Comparison of ENCODE assay signal across 8 cellular contexts in the genomic region with DNA sequence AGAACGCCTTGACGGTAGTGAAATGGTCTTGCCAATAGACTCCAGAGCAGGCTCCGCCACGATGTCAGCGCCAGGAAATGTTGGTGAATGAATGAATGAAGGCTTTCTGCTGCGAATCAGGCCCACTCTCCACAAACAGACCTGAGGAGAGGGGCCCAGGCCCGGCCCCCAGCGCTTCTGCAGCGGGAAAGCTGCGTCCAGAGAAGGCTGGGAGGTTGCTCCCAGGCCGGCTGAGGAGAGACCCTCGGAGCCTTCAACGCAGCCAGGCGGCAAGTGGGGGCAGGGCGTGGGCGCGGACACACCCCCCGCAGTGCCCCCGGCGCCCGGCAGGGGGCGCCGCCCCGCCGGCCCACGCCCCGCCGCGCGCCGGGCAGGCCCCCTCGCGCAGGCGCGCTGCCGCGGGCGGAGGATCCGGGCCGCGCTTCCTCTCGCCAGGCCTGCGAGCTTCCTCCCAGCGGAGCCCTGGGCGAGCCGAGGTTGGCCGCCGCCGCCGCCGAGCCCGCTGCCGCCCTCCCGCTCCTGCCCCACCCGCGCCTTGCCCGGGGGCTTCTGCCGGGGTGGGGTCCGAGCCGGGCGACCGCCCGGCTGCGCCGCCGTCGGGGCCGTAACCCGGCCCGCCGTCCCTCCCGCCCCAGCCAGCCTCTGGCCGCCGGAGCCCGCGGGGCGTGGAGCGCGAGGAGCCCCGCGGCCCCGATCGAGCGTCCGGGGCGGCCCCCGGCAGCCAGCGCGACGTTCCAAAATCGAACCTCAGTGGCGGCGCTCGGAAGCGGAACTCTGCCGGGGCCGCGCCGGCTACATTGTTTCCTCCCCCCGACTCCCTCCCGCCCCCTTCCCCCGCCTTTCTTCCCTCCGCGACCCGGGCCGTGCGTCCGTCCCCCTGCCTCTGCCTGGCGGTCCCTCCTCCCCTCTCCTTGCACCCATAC. TPM values are rescaled to one million over a fixed set of nuclear protein-coding genes. Genes with fewer than 3 reads are reported as not detected.
A peak's percentile ranks its signal among the peaks of the same experiment; 100 is the strongest.
DNase-seq lines count a peak whose midpoint lies in the region; ATAC-seq and TF ChIP-seq lines count a peak whose summit lies in the region.

TSS of gene CSK (plus strand) at position 408 of the 923 bp plus-strand sequence. CDS start 16,218 bp downstream, outside the sequence.

- H3K4me1 ChIP-seq in CD4-positive, CD25-positive, alpha-beta regulatory T cell (ENCODE audit: control insufficient read depth, insufficient read depth, low read length, poor library complexity, severe bottlenecking): peaks cover 90% of the 10 kb centered on the region

- ATAC-seq in CD4-positive, CD25-positive, alpha-beta regulatory T cell (ENCODE audit: low read depth in 2 of 2): peak; percentile 62 to 63
- ATAC-seq in GM19397 (IDR thresholded peaks at IDR 0.05; ENCODE audit: unreplicated experiment): peak; percentile 51
- peak; percentile 45 to 63 for ATAC-seq in left cardiac atrium

- TF ChIP-seq CTCF in progenitor cell of endocrine pancreas (IDR thresholded peaks at IDR 0.05; ENCODE audit: unreplicated experiment): peak; percentile 63

- peaks cover 8% of the 10 kb centered on the region for H3K27me3 Mint-ChIP-seq in CD4-positive, CD25-positive, alpha-beta regulatory T cell
- peaks cover 10% of the 10 kb centered on the region for H3K27me3 Mint-ChIP-seq in progenitor cell of endocrine pancreas

- no peaks in the 10 kb centered on the region for H3K9me3 ChIP-seq in CD4-positive, CD25-positive, alpha-beta regulatory T cell (ENCODE audit: control insufficient read depth in 2 of 2, low read length in 2 of 2)

- peak within 1 kb of the TSS; percentile 97 to 100 (median 99) for H3K27ac Mint-ChIP-seq in CD4-positive, CD25-positive, alpha-beta regulatory T cell
- peak within 1 kb of the TSS; percentile 83 for H3K27ac Mint-ChIP-seq in progenitor cell of endocrine pancreas

- intact Hi-C loops in left cardiac atrium (cut with DNase I): loop anchor here (5.0 to 10.0 kb wide), 3 partner anchors 53 to 155 kb away; partner anchors contain the start of genes COX5A (in 1 of the 2) and FAM219B (in 1 of the 2)

- H3K27me3 ChIP-seq in CD4-positive, CD25-positive, alpha-beta regulatory T cell (ENCODE audit: control insufficient read depth, insufficient read depth, low read length): no peaks in the 10 kb centered on the region

- peaks cover 13% of the 10 kb centered on the region for H3K36me3 Mint-ChIP-seq in CD4-positive, CD25-positive, alpha-beta regulatory T cell
- no peaks in the 10 kb centered on the region for H3K36me3 Mint-ChIP-seq in progenitor cell of endocrine pancreas (ENCODE audit: insufficient read depth)

- H3K4me3 Mint-ChIP-seq in CD4-positive, CD25-positive, alpha-beta regulatory T cell: peak within 1 kb of the TSS; percentile 94 to 98 (median 96)
- peak within 1 kb of the TSS; percentile 87 for H3K4me3 Mint-ChIP-seq in progenitor cell of endocrine pancreas (ENCODE audit: low read depth)

- peak within 1 kb of the TSS; percentile 92 for H3K4me3 ChIP-seq in CD4-positive, CD25-positive, alpha-beta regulatory T cell (ENCODE audit: low read depth, low read length)

- in situ Hi-C loops in KBM-7 (cut with MboI; ENCODE audit: low pct_unique_long_range_greater_than_20kb, low sequenced_read_pairs): no loop called here

- H3K9me3 Mint-ChIP-seq in CD4-positive, CD25-positive, alpha-beta regulatory T cell: no peaks in the 10 kb centered on the region
- no peaks in the 10 kb centered on the region for H3K9me3 Mint-ChIP-seq in progenitor cell of endocrine pancreas (ENCODE audit: low read depth)

- peak; percentile 76 to 84 (median 83) for DNase-seq in CD4-positive, CD25-positive, alpha-beta regulatory T cell
- DNase-seq in KBM-7: peak; percentile 81
- DNase-seq in T-helper 1 cell: peak; percentile 61 to 86 (median 72)
- peak; percentile 30 for DNase-seq in amniotic stem cell (lab: John Stamatoyannopoulos, UW)
- peak; percentile 83 for DNase-seq in left cardiac atrium
- peak; percentile 69 for DNase-seq in progenitor cell of endocrine pancreas (ENCODE audit: low spot score, unreplicated experiment)
- no peak for DNase-seq in middle frontal gyrus (ENCODE audit: extremely low spot score, low spot score)

- H3K27ac ChIP-seq in CD4-positive, CD25-positive, alpha-beta regulatory T cell (ENCODE audit: insufficient read depth, low read length, poor library complexity, severe bottlenecking): peak within 1 kb of the TSS; percentile 95

- no peaks in the 10 kb centered on the region for H3K36me3 ChIP-seq in CD4-positive, CD25-positive, alpha-beta regulatory T cell (ENCODE audit: control insufficient read depth, insufficient read depth, low read length)

- peaks cover 23 to 75% (median 49%) of the 10 kb centered on the region in 4 donors for H3K4me1 Mint-ChIP-seq in CD4-positive, CD25-positive, alpha-beta regulatory T cell
- H3K4me1 Mint-ChIP-seq in progenitor cell of endocrine pancreas (ENCODE audit: low read depth): peaks cover 18% of the 10 kb centered on the region

RNA-seq across cellular contexts. Expression of gene CSK, which starts in this region (rescaled TPM):
- total RNA-seq in CD4-positive, CD25-positive, alpha-beta regulatory T cell: 257 TPM
- 100 to 1,000 TPM; 131 to 151 (median 141) TPM for polyA plus RNA-seq in CD4-positive, CD25-positive, alpha-beta regulatory T cell
- 10 to 100 TPM; 49.7 to 59.2 TPM for total RNA-seq in left cardiac atrium
- 70.9 and 72.4 TPM in 2 replicates for total RNA-seq in progenitor cell of endocrine pancreas
